Comparison of ENCODE assay signal across 15 cellular contexts in genomic region chr6:88048556-88048955, GRCh38. TPM values are rescaled to one million over a fixed set of nuclear protein-coding genes. Genes with fewer than 3 reads are reported as not detected.
DNase-seq lines count a peak whose midpoint lies in the region; ATAC-seq and TF ChIP-seq lines count a peak whose summit lies in the region.
"Had no signal": no experiment of that assay in that cellular context is flagged by ENCODE, and none has a peak within 500 bp of the region (broad histone marks: within the 10 kb centered on the region; RNA-seq: fewer than 3 reads in every experiment).

No MANE protein-coding gene starts in this region.

- peak; percentile 52 for DNase-seq in NCI-H1417 treated with DMSO at 0.1 percent for 48 hours (lab: John Stamatoyannopoulos, UW)
- peak; percentile 10 for DNase-seq in NCI-H345 treated with DMSO at 0.1 percent for 48 hours (lab: John Stamatoyannopoulos, UW; ENCODE audit: unreplicated experiment)
- peak; percentile 47 for DNase-seq in hepatocyte (ENCODE audit: low spot score)
- peak; percentile 16 for DNase-seq in retina
- no peak for DNase-seq in activated CD4-positive, alpha-beta T cell treated with anti-CD3 and anti-CD28 coated beads for 36 hours
- DNase-seq: GOT3, KBM-7, NCI-H1048, NCI-H187, NCI-H524 treated with DMSO at 0.1 percent for 48 hours, SK-N-SH had no signal

- 60% methylated on average over 4 of the region's 4 CpGs for WGBS in hepatocyte (ENCODE audit: low lambda C conversion rate, missing lambda C conversion rate)

- peaks cover 2% of the 10 kb centered on the region for H3K9me3 Mint-ChIP-seq in activated CD4-positive, alpha-beta T cell treated with anti-CD3 and anti-CD28 coated beads for 36 hours (ENCODE audit: low read depth)

- H3K4me1 Mint-ChIP-seq in activated CD4-positive, alpha-beta T cell treated with anti-CD3 and anti-CD28 coated beads for 36 hours: no peaks in the 10 kb centered on the region

- H4K20me1 ChIP-seq in hepatocyte (ENCODE audit: insufficient read depth, poor library complexity, severe bottlenecking): no peaks in the 10 kb centered on the region

- H3K4me2 ChIP-seq in hepatocyte: peak overlapping the region; percentile 55
- H3K4me2 ChIP-seq: SK-N-SH had no signal

- no peaks in the 10 kb centered on the region for H3K79me2 ChIP-seq in hepatocyte

- CTCF ChIA-PET in activated CD4-positive, alpha-beta T cell treated with anti-CD3 and anti-CD28 coated beads for 36 hours (lab: Charles Lee): no interaction called here

- peaks cover 29% of the 10 kb centered on the region for H3K27me3 Mint-ChIP-seq in activated CD4-positive, alpha-beta T cell treated with anti-CD3 and anti-CD28 coated beads for 36 hours

- no peaks in the 10 kb centered on the region for H3K4me1 ChIP-seq in hepatocyte (ENCODE audit: insufficient read depth)

- no peaks in the 10 kb centered on the region for H3K36me3 ChIP-seq in hepatocyte (replicated peaks; ENCODE audit: insufficient read depth, low read depth)

- H3K27ac Mint-ChIP-seq in activated CD4-positive, alpha-beta T cell treated with anti-CD3 and anti-CD28 coated beads for 36 hours: no peak overlapping the region

- POLR2A ChIA-PET in activated CD4-positive, alpha-beta T cell treated with anti-CD3 and anti-CD28 coated beads for 36 hours (lab: Charles Lee): no interaction called here

- H3K9me3 ChIP-seq in hepatocyte (ENCODE audit: low read depth): no peaks in the 10 kb centered on the region
- H3K9me3 ChIP-seq: SK-N-SH had no signal

- no peak overlapping the region for H3K4me3 Mint-ChIP-seq in activated CD4-positive, alpha-beta T cell treated with anti-CD3 and anti-CD28 coated beads for 36 hours

- no peak for ATAC-seq in activated CD4-positive, alpha-beta T cell treated with anti-CD3 and anti-CD28 coated beads for 36 hours
- ATAC-seq in GM18909 (IDR thresholded peaks at IDR 0.05; ENCODE audit: poor library complexity, unreplicated experiment): no peak
- no peak for ATAC-seq in HG03025 (IDR thresholded peaks at IDR 0.05; ENCODE audit: low FRiP score, unreplicated experiment)

- peak overlapping the region; percentile 66 for H3K27ac ChIP-seq in hepatocyte

- intact Hi-C loops in activated CD4-positive, alpha-beta T cell treated with anti-CD3 and anti-CD28 coated beads for 36 hours (cut with DNase I, micrococcal nuclease): no loop called here

- no peak overlapping the region for H2AFZ ChIP-seq in hepatocyte

- no peaks in the 10 kb centered on the region for H3K36me3 Mint-ChIP-seq in activated CD4-positive, alpha-beta T cell treated with anti-CD3 and anti-CD28 coated beads for 36 hours (ENCODE audit: low read depth)

- no peaks in the 10 kb centered on the region for H3K9me2 ChIP-seq in hepatocyte (replicated peaks; ENCODE audit: insufficient read depth)
- H3K9me2 ChIP-seq: SK-N-SH had no signal

- TF ChIP-seq CTCF in hepatocyte (IDR thresholded peaks at IDR 0.05; ENCODE audit: poor library complexity): no peak

- H3K4me3 ChIP-seq in hepatocyte: no peak overlapping the region

- no peaks in the 10 kb centered on the region for H3K27me3 ChIP-seq in hepatocyte

RNA-seq across cellular contexts. Expression of gene SPACA1, which starts 0.9 kb away (rescaled TPM):
- not detected in 2 replicates for total RNA-seq in hepatocyte
- not detected in 2 replicates for polyA plus RNA-seq in hepatocyte
- not detected for total RNA-seq in activated CD4-positive, alpha-beta T cell treated with anti-CD3 and anti-CD28 coated beads for 36 hours
- total RNA-seq: A673, M059J had no signal
- polyA plus RNA-seq: SK-N-SH had no signal
